Comparison of ENCODE assay signal across 1 cellular context in the genomic region with DNA sequence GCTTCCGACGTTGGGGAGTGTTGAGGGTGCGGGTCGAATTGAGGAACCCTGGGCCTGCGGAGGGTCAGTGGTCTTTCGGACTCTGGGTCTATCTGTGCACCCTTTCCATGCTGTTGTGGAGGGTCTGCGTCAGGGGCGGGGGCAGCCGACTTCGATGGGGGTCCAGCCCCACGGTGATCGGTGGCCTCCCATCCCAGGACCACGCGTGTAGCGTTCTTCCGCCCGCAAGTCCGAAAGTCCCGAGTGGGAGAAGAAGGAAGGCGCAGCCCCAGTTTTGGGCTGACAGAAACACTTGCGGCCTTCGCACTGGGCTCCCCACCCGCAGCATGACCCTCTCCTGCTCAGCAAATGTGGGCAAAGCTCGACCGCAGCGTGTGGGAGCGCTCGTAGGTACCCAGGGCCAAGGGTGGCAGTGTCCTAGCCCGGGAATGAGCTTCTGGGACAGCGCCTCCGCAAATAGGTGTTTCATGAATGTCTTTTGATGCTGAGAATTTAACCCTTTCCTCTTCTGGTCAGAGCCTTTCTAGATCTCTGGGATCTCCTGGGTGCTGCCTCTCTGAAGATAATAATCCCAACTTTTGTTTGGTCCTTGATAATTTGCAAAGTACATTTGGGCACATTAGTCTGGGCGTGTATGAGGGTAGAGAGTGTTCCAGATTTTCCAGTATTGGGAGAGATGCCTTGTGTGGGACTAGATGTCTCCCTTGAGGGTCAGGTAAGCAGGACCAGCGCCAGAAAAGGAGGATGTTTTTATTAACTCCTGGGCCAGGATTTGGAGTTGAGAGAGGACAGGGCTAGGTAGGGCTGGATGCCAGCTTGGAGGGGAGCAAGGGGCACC.
TF ChIP-seq lines count a peak whose summit lies in the region.

No MANE protein-coding gene starts in this region.

TF ChIP-seq in HepG2, 621 proteins besides CTCF, POLR2A, EP300 and RAD21:
- TF ChIP-seq, protein P1, sequence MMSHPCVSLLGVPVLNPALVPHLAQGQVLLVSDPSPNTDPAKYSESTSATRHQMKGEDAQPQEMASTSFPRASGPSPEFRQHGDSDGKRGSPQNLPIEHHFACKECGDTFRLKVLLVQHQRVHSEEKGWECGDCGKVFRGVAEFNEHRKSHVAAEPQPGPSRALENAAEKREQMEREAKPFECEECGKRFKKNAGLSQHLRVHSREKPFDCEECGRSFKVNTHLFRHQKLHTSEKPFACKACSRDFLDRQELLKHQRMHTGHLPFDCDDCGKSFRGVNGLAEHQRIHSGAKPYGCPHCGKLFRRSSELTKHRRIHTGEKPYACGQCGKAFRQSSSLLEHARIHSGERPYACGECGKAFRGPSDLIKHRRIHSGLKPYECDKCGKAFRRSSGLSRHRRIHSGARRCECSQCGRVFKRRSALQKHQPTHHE (CRISPR knock-in tag; IDR thresholded peaks at IDR 0.05; ENCODE audit: borderline replicate concordance) = no peak
- TF ChIP-seq ZNF550 (CRISPR knock-in tag; IDR thresholded peaks at IDR 0.05; ENCODE audit: borderline replicate concordance) (no peak), EZH2 (conservative IDR thresholded peaks at IDR 0.05; ENCODE audit: low read depth, low read length) (peak; percentile 68; the same call in 1 of the 2 replicates), ZNF572 (CRISPR knock-in tag; IDR thresholded peaks at IDR 0.05) (no peak), IRX3 (CRISPR knock-in tag; IDR thresholded peaks at IDR 0.05; ENCODE audit: borderline replicate concordance, low read depth) (no peak), HNRNPL (IDR thresholded peaks at IDR 0.05; ENCODE audit: low read depth, low read length) (0 out of 2 replicates have a peak, but pooled peaks have one; percentile 40), ZNF652 (CRISPR knock-in tag; IDR thresholded peaks at IDR 0.05; ENCODE audit: borderline replicate concordance, low read depth) (peak; percentile 89)
- TF ChIP-seq, protein P2, sequence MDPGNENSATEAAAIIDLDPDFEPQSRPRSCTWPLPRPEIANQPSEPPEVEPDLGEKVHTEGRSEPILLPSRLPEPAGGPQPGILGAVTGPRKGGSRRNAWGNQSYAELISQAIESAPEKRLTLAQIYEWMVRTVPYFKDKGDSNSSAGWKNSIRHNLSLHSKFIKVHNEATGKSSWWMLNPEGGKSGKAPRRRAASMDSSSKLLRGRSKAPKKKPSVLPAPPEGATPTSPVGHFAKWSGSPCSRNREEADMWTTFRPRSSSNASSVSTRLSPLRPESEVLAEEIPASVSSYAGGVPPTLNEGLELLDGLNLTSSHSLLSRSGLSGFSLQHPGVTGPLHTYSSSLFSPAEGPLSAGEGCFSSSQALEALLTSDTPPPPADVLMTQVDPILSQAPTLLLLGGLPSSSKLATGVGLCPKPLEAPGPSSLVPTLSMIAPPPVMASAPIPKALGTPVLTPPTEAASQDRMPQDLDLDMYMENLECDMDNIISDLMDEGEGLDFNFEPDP (CRISPR knock-in tag; conservative IDR thresholded peaks at IDR 0.05) = 0 out of 2 replicates have a peak, but pooled peaks have one; percentile 60
TF ChIP-seq in HepG2: peak in this region for 4.
